9 cellular contexts compared by ENCODE assay signal in the genomic region with DNA sequence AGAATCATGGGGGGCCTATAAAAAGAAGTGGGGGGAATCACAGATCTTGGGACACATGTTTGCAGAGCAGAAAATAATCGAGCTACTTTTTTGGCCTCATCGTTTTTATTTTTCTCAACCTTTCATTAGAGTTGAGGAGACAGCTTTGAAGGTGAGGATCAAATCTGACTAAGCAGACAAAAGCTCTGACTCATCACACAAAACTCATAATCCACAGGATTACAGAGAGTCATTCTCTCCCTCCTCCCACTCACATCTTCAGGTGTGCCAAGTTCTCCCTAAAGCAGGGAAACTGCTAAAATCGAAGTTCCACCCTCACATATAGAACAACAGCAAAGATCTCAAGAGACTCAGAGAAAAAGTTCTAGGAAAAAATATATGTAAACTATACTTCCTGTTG. TPM values are rescaled to one million over a fixed set of nuclear protein-coding genes. Genes with fewer than 3 reads are reported as not detected.
DNase-seq lines count a peak whose midpoint lies in the region; ATAC-seq and TF ChIP-seq lines count a peak whose summit lies in the region.
"Had no signal": no experiment of that assay in that cellular context is flagged by ENCODE, and none has a peak within 500 bp of the region (broad histone marks: within the 10 kb centered on the region; RNA-seq: fewer than 3 reads in every experiment).

No MANE protein-coding gene starts in this region.

- no peak overlapping the region for H3K4me3 Mint-ChIP-seq in GM23338

- H3K36me3 ChIP-seq in GM23338 (ENCODE audit: insufficient read depth) = no peaks in the 10 kb centered on the region
- no peaks in the 10 kb centered on the region for H3K36me3 ChIP-seq in gastrocnemius medialis

- intact Hi-C loops in gastrocnemius medialis (cut with DNase I; ENCODE audit: low total_unique reads) = no loop called here

- in situ Hi-C loops in gastrocnemius medialis (cut with MboI; ENCODE audit: low sequenced_read_pairs in 4 of 4) = no loop called here

- H3K27ac ChIP-seq in GM23338 (ENCODE audit: low read depth) = peak overlapping the region; percentile 41; the same call in 1 of the 2 replicates
- H3K27ac ChIP-seq in gastrocnemius medialis = no peak overlapping the region

- H3K4me1 ChIP-seq in GM23338 (ENCODE audit: insufficient read depth) = peaks cover 8% of the 10 kb centered on the region
- H3K4me1 ChIP-seq in gastrocnemius medialis = peaks cover 15 to 16% of the 10 kb centered on the region in 2 donors

- no peak overlapping the region for H2AFZ ChIP-seq in GM23338

- no peaks in the 10 kb centered on the region for H3K9me3 ChIP-seq in gastrocnemius medialis

- TF ChIP-seq POLR2A in gastrocnemius medialis (IDR thresholded peaks at IDR 0.05) = no peak

- H3K4me3 ChIP-seq in GM23338 (no peak overlapping the region), choroid plexus epithelial cell (ENCODE audit: low read depth, low read length) (no peak overlapping the region), gastrocnemius medialis (no peak overlapping the region)
- H3K4me3 ChIP-seq: lung had no signal

- H3K27me3 ChIP-seq in GM23338 (ENCODE audit: insufficient read depth) (no peaks in the 10 kb centered on the region), gastrocnemius medialis (no peaks in the 10 kb centered on the region)

- no peaks in the 10 kb centered on the region for H3K9me2 ChIP-seq in GM23338 (ENCODE audit: insufficient read depth)

- no peak for ATAC-seq in GM23338
- ATAC-seq in gastrocnemius medialis = no peak
- ATAC-seq in HG03521 (IDR thresholded peaks at IDR 0.05; ENCODE audit: unreplicated experiment) = no peak

- 0 out of 2 replicates have a peak overlapping the region, but pooled peaks have one; percentile 37 for H3K27ac Mint-ChIP-seq in GM23338

- peaks cover 100% of the 10 kb centered on the region for H3K79me2 ChIP-seq in GM23338 (replicated peaks; ENCODE audit: insufficient read depth)

- DNase-seq in GM23338 (ENCODE audit: low spot score) = no peak
- DNase-seq in NCI-H69 (lab: John Stamatoyannopoulos, UW) = peak; percentile 12
- DNase-seq in choroid plexus epithelial cell (ENCODE audit: low read depth) = peak; percentile 69
- peak; percentile 76 for DNase-seq in putamen (ENCODE audit: low spot score)
- no peak for DNase-seq in gastrocnemius medialis
- DNase-seq in D341Med (ENCODE audit: low spot score) = no peak
- DNase-seq: central memory CD4-positive, alpha-beta T cell had no signal

- peaks cover 10% of the 10 kb centered on the region; the same call in 2 of the 3 replicates for H3K36me3 Mint-ChIP-seq in GM23338 (ENCODE audit: low read depth)

- H3K9me3 Mint-ChIP-seq in GM23338 = no peaks in the 10 kb centered on the region

- H3K27me3 Mint-ChIP-seq in GM23338 (ENCODE audit: insufficient read depth, low read depth, poor library complexity) = peaks cover 3% of the 10 kb centered on the region

- TF ChIP-seq CTCF in GM23338 (conservative IDR thresholded peaks at IDR 0.05; ENCODE audit: low read depth in 2 of 2) = no peak
- TF ChIP-seq CTCF in choroid plexus epithelial cell (conservative IDR thresholded peaks at IDR 0.05; ENCODE audit: low read depth, low read length) = no peak
- no peak for TF ChIP-seq CTCF in gastrocnemius medialis (IDR thresholded peaks at IDR 0.05 in 4 of 5, conservative IDR thresholded peaks at IDR 0.05 in 1 of 5)

- peaks cover 14% of the 10 kb centered on the region for H3K4me1 Mint-ChIP-seq in GM23338

- H4K20me1 ChIP-seq in GM23338 (replicated peaks; ENCODE audit: insufficient read depth) = peaks cover 11% of the 10 kb centered on the region; the same call in 1 of the 2 replicates

- no peak overlapping the region for H3K4me2 ChIP-seq in GM23338

- no peaks in the 10 kb centered on the region for H3F3A ChIP-seq in GM23338 (replicated peaks; ENCODE audit: low read depth)

TF ChIP-seq in GM23338, 12 proteins besides CTCF, POLR2A, EP300 and RAD21:
- TF ChIP-seq POLR2AphosphoS5 (IDR thresholded peaks at IDR 0.05; ENCODE audit: low read depth) = no peak
- no peak for TF ChIP-seq JUNB (IDR thresholded peaks at IDR 0.05; ENCODE audit: unreplicated experiment)
- no peak for TF ChIP-seq EZH2 (IDR thresholded peaks at IDR 0.05; ENCODE audit: low read depth, unreplicated experiment)
- no peak for TF ChIP-seq STAT1 (IDR thresholded peaks at IDR 0.05; ENCODE audit: unreplicated experiment)
TF ChIP-seq in GM23338: peak in this region for 0.

RNA-seq across cellular contexts. Expression of gene BAZ2B, which starts 15.6 kb away (rescaled TPM):
- 51.7 and 52.2 TPM in 2 replicates for total RNA-seq in GM23338 (2014; rRNA removed; shearing (Covaris generic))
- polyA plus RNA-seq in GM23338 (2016; fragmentation: Nextera tagmentation; extraction: Ambion mirVana) = 36.6 and 62.9 TPM in 2 replicates
- 10 to 100 TPM; 27.6 to 57.2 (median 52.3) TPM for total RNA-seq in gastrocnemius medialis

Comparison
In these comparisons a context has a peak if more than half of its experiments do, and no peak if none do; other contexts are left out.
1. DNase-seq: peak in NCI-H69 (single experiment), choroid plexus epithelial cell (single experiment) and putamen (single experiment); none in GM23338 (single experiment), gastrocnemius medialis (0 of 2) and D341Med (single experiment).